Comparison of ENCODE assay signal across 8 cellular contexts in the genomic region with DNA sequence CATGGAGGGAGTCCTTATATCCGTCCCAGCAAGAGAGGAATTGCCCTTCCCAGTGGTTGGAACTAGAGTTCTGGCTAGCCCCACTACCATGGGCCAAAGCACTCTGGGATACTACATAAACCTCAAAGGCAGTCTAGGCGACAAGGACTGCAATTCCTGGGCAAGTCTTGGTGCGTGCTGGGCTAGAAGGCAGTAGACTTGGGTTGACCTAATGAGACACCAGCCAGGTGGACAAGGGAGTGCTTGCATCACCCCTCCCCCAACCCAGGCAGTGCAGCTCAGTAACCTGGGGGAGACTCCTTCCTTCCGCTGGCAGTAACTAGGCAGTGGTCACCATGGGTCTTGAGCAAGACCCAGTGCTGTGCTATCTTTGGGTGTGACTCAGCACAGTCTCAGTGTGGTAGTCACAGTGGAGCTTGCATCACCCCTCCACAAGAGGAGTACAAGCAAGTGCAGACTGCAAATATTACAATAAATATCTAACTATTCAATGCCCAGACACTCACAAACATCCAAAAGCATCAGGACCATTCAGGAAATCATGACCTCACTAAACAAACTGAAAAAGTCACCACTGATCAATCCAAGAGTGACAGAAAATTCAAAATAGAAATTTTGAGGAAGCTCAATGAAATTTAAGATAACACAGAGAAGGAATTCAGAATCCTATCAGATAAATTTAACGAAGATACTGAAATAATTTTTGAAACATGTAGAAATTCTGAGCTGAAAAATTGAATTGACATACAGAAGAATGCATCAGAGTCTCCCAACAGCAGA.
DNase-seq lines count a peak whose midpoint lies in the region; ATAC-seq lines count a peak whose summit lies in the region.

No MANE protein-coding gene starts in this region.

- DNase-seq in AML-193 (lab: John Stamatoyannopoulos, UW): peak; percentile 90 to 96
- DNase-seq in UCSD-AML1 (lab: John Stamatoyannopoulos, UW; ENCODE audit: unreplicated experiment): peak; percentile 67
- DNase-seq in left lobe of liver (ENCODE audit: low spot score): no peak
- DNase-seq in NCI-H82 treated with DMSO at 0.1 percent for 48 hours (lab: John Stamatoyannopoulos, UW; ENCODE audit: unreplicated experiment): no peak
- no peak for DNase-seq in G401 (ENCODE audit: low spot score)

- ATAC-seq in GM19468 (IDR thresholded peaks at IDR 0.05; ENCODE audit: extremely low read depth, unreplicated experiment): peak; percentile 71
- ATAC-seq in HG03432 (IDR thresholded peaks at IDR 0.05; ENCODE audit: unreplicated experiment): peak; percentile 82
- ATAC-seq in left lobe of liver: peak; percentile 55
- ATAC-seq in activated CD4-positive, CD25-positive, alpha-beta regulatory T cell treated with anti-CD3 and anti-CD28 coated beads, Interleukin-2, amount 50 U/mL, for 24 hours: no peak

- in situ Hi-C loops in G401 (cut with HindIII; ENCODE audit: low sequenced_read_pairs): no loop called here

Comparison
In these comparisons a context has a peak if more than half of its experiments do, and no peak if none do; other contexts are left out.
1. DNase-seq: peak in AML-193 (2 of 2) and UCSD-AML1 (single experiment); none in left lobe of liver (single experiment), NCI-H82 treated with DMSO at 0.1 percent for 48 hours (single experiment) and G401 (single experiment).
2. ATAC-seq: peak in GM19468 (single experiment), HG03432 (single experiment) and left lobe of liver (single experiment); none in activated CD4-positive, CD25-positive, alpha-beta regulatory T cell treated with anti-CD3 and anti-CD28 coated beads, Interleukin-2, amount 50 U/mL, for 24 hours (0 of 2).